ENCODE assay signal across 8 cellular contexts in genomic region chr6:149963212-149963461, GRCh38. TPM values are rescaled to one million over a fixed set of nuclear protein-coding genes. Genes with fewer than 3 reads are reported as not detected.
DNase-seq lines count a peak whose midpoint lies in the region; ATAC-seq and TF ChIP-seq lines count a peak whose summit lies in the region.

No MANE protein-coding gene starts in this region.

- no peak overlapping the region for H3K9ac ChIP-seq in smooth muscle cell (ENCODE audit: low read depth)

- H4K20me1 ChIP-seq in smooth muscle cell (ENCODE audit: low read depth) = no peaks in the 10 kb centered on the region

- WGBS in smooth muscle cell (ENCODE audit: low lambda C conversion rate) = 10% methylated on average over 8 of the region's 8 CpGs

- no peaks in the 10 kb centered on the region for H3K79me2 ChIP-seq in smooth muscle cell (ENCODE audit: low read depth)

- peaks cover 33% of the 10 kb centered on the region for H3K4me1 Mint-ChIP-seq in activated T-helper 1 cell treated with anti-CD3 and anti-CD28 coated beads, Interleukin-12 subunit alpha, Interleukin-12 subunit beta, Interleukin-2, Interleukin-4 antibody, amounts not matched to agents 30 ng/mL and 10 ng/mL and 1 ng/mL, durations not matched to agents 14 hours and 24 hours and 36 hours (ENCODE audit: low read depth)

- H3K9me3 Mint-ChIP-seq in activated T-helper 1 cell treated with anti-CD3 and anti-CD28 coated beads, Interleukin-12 subunit alpha, Interleukin-12 subunit beta, Interleukin-2, Interleukin-4 antibody, amounts not matched to agents 30 ng/mL and 10 ng/mL and 1 ng/mL, durations not matched to agents 14 hours and 24 hours and 36 hours = no peaks in the 10 kb centered on the region

- peak overlapping the region; percentile 23 for H2AFZ ChIP-seq in smooth muscle cell (ENCODE audit: low read depth)

- H3K27me3 ChIP-seq in left ventricle myocardium inferior (ENCODE audit: low read depth) (peaks cover 96% of the 10 kb centered on the region), smooth muscle cell (ENCODE audit: low read depth) (peaks cover 73% of the 10 kb centered on the region)

- peak overlapping the region; percentile 91 for H3K4me3 Mint-ChIP-seq in activated T-helper 1 cell treated with anti-CD3 and anti-CD28 coated beads, Interleukin-12 subunit alpha, Interleukin-12 subunit beta, Interleukin-2, Interleukin-4 antibody, amounts not matched to agents 30 ng/mL and 10 ng/mL and 1 ng/mL, durations not matched to agents 14 hours and 24 hours and 36 hours

- H3K36me3 Mint-ChIP-seq in activated T-helper 1 cell treated with anti-CD3 and anti-CD28 coated beads, Interleukin-12 subunit alpha, Interleukin-12 subunit beta, Interleukin-2, Interleukin-4 antibody, amounts not matched to agents 30 ng/mL and 10 ng/mL and 1 ng/mL, durations not matched to agents 14 hours and 24 hours and 36 hours (ENCODE audit: low read depth) = peaks cover 3% of the 10 kb centered on the region

- H3K4me1 ChIP-seq in left ventricle myocardium inferior (peaks cover 28% of the 10 kb centered on the region), smooth muscle cell (ENCODE audit: low read depth) (peaks cover 7% of the 10 kb centered on the region)

- H3K4me2 ChIP-seq in smooth muscle cell = peak overlapping the region; percentile 83

- H3K4me3 ChIP-seq in left ventricle myocardium inferior (peak overlapping the region; percentile 69), smooth muscle cell (peak overlapping the region; percentile 47)

- TF ChIP-seq CTCF in GM20000 (IDR thresholded peaks at IDR 0.05; ENCODE audit: extremely low read depth, missing control alignments) = no peak
- TF ChIP-seq CTCF in left ventricle myocardium inferior (IDR thresholded peaks at IDR 0.05; ENCODE audit: borderline replicate concordance) = no peak
- TF ChIP-seq CTCF in smooth muscle cell (IDR thresholded peaks at IDR 0.05; ENCODE audit: borderline replicate concordance, insufficient read depth, poor library complexity, severe bottlenecking) = no peak

- peak; percentile 51 for DNase-seq in Ammon's horn (ENCODE audit: low spot score)
- peak; percentile 42 for DNase-seq in GM20000 (ENCODE audit: low spot score)
- DNase-seq in NCI-H1930 (lab: John Stamatoyannopoulos, UW) = peak; percentile 35 to 59
- DNase-seq in activated T-helper 1 cell treated with anti-CD3 and anti-CD28 coated beads, Interleukin-12 subunit alpha, Interleukin-12 subunit beta, Interleukin-2, Interleukin-4 antibody, amounts not matched to agents 30 ng/mL and 10 ng/mL and 1 ng/mL, durations not matched to agents 14 hours and 24 hours and 36 hours (ENCODE audit: low spot score) = peak; percentile 35
- no peak for DNase-seq in left ventricle myocardium inferior
- no peak for DNase-seq in smooth muscle cell (lab: John Stamatoyannopoulos, UW; ENCODE audit: unreplicated experiment)
- no peak for DNase-seq in globus pallidus (ENCODE audit: low spot score)

- ATAC-seq in GM19397 (IDR thresholded peaks at IDR 0.05; ENCODE audit: unreplicated experiment) = no peak

- H3K27ac ChIP-seq in left ventricle myocardium inferior (replicated peaks) = peak overlapping the region; percentile 16
- H3K27ac ChIP-seq in smooth muscle cell (ENCODE audit: low read depth) = no peak overlapping the region

- no peaks in the 10 kb centered on the region for H3F3A ChIP-seq in smooth muscle cell (ENCODE audit: low read depth)

- intact Hi-C loops in activated T-helper 1 cell treated with anti-CD3 and anti-CD28 coated beads, Interleukin-12 subunit alpha, Interleukin-12 subunit beta, Interleukin-2, Interleukin-4 antibody, amounts not matched to agents 30 ng/mL and 10 ng/mL and 1 ng/mL, durations not matched to agents 14 hours and 24 hours and 36 hours (cut with micrococcal nuclease) = loop anchor here (1.0 to 10.0 kb wide), 4 partner anchors 22 to 1492 kb away; partner anchors contain the start of gene RMND1
- intact Hi-C loops in left ventricle myocardium inferior (cut with micrococcal nuclease) = no loop called here

- H3K9me3 ChIP-seq in left ventricle myocardium inferior (replicated peaks) = no peaks in the 10 kb centered on the region
- no peaks in the 10 kb centered on the region for H3K9me3 ChIP-seq in smooth muscle cell (replicated peaks; ENCODE audit: low read depth)

- H3K36me3 ChIP-seq in left ventricle myocardium inferior (no peaks in the 10 kb centered on the region), smooth muscle cell (ENCODE audit: low read depth) (no peaks in the 10 kb centered on the region)

- peak overlapping the region; percentile 88 for H3K27ac Mint-ChIP-seq in activated T-helper 1 cell treated with anti-CD3 and anti-CD28 coated beads, Interleukin-12 subunit alpha, Interleukin-12 subunit beta, Interleukin-2, Interleukin-4 antibody, amounts not matched to agents 30 ng/mL and 10 ng/mL and 1 ng/mL, durations not matched to agents 14 hours and 24 hours and 36 hours

- peaks cover 74% of the 10 kb centered on the region for H3K27me3 Mint-ChIP-seq in activated T-helper 1 cell treated with anti-CD3 and anti-CD28 coated beads, Interleukin-12 subunit alpha, Interleukin-12 subunit beta, Interleukin-2, Interleukin-4 antibody, amounts not matched to agents 30 ng/mL and 10 ng/mL and 1 ng/mL, durations not matched to agents 14 hours and 24 hours and 36 hours (ENCODE audit: insufficient read depth)

RNA-seq across cellular contexts. Expression of gene ULBP1, which starts 0.6 kb away (rescaled TPM):
- 0.91 and 0.99 TPM in 2 replicates for total RNA-seq in activated T-helper 1 cell treated with anti-CD3 and anti-CD28 coated beads, Interleukin-12 subunit alpha, Interleukin-12 subunit beta, Interleukin-2, Interleukin-4 antibody, amounts not matched to agents 30 ng/mL and 10 ng/mL and 1 ng/mL, durations not matched to agents 14 hours and 24 hours and 36 hours
- total RNA-seq in left ventricle myocardium inferior (0.38 TPM), smooth muscle cell (0.72 and 1.5 TPM in 2 replicates)
- polyA plus RNA-seq in smooth muscle cell = 1.5 and 1.7 TPM in 2 replicates

RNA-seq across cellular contexts. Expression of gene ULBP2, which starts 21.3 kb away (rescaled TPM):
- total RNA-seq in activated T-helper 1 cell treated with anti-CD3 and anti-CD28 coated beads, Interleukin-12 subunit alpha, Interleukin-12 subunit beta, Interleukin-2, Interleukin-4 antibody, amounts not matched to agents 30 ng/mL and 10 ng/mL and 1 ng/mL, durations not matched to agents 14 hours and 24 hours and 36 hours = 0.32 and 0.65 TPM in 2 replicates
- 0.93 TPM for total RNA-seq in left ventricle myocardium inferior
- 8.8 and 9.8 TPM in 2 replicates for total RNA-seq in smooth muscle cell
- 9.4 and 11.7 TPM in 2 replicates for polyA plus RNA-seq in smooth muscle cell

RNA-seq across cellular contexts. Expression of gene RAET1G, which starts 40.2 kb away (rescaled TPM):
- 0.18 TPM in 1 of 2 replicates, not detected in the other for total RNA-seq in activated T-helper 1 cell treated with anti-CD3 and anti-CD28 coated beads, Interleukin-12 subunit alpha, Interleukin-12 subunit beta, Interleukin-2, Interleukin-4 antibody, amounts not matched to agents 30 ng/mL and 10 ng/mL and 1 ng/mL, durations not matched to agents 14 hours and 24 hours and 36 hours
- total RNA-seq in left ventricle myocardium inferior (0.19 TPM), smooth muscle cell (0.31 and 2.4 TPM in 2 replicates)
- polyA plus RNA-seq in smooth muscle cell = 0.84 and 1.7 TPM in 2 replicates

Comparison
In these comparisons a context has a peak if more than half of its experiments do, and no peak if none do; other contexts are left out.
1. DNase-seq: peak in Ammon's horn (single experiment), GM20000 (single experiment), NCI-H1930 (2 of 2) and activated T-helper 1 cell treated with anti-CD3 and anti-CD28 coated beads, Interleukin-12 subunit alpha, Interleukin-12 subunit beta, Interleukin-2, Interleukin-4 antibody, amounts not matched to agents 30 ng/mL and 10 ng/mL and 1 ng/mL, durations not matched to agents 14 hours and 24 hours and 36 hours (single experiment); none in left ventricle myocardium inferior (single experiment), smooth muscle cell (single experiment) and globus pallidus (single experiment).